Comparison of ENCODE assay signal across 10 cellular contexts in the genomic region with DNA sequence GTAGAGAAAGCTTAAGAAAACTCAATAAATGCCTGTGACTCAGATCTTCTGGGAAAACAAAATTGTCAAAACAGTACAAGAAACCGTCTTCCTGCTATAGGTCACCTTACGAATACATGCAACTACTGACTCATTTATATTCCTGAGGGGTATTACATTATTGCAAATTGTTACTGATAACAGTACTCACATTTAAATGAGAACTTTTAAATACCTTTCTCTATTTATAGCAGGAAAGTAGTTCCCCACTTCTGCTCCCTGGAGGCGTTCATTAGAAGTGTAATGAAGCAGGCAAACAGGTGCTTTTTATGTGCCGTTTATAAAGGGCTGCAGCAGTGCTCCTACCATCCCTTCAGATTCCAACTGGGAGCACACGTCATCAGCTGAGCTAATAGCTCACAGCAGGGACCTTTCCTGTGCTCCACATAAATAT.
DNase-seq lines count a peak whose midpoint lies in the region; ATAC-seq and TF ChIP-seq lines count a peak whose summit lies in the region.
"Had no signal": no experiment of that assay in that cellular context is flagged by ENCODE, and none has a peak within 500 bp of the region (broad histone marks: within the 10 kb centered on the region; RNA-seq: fewer than 3 reads in every experiment).

No MANE protein-coding gene starts in this region.

- peak; percentile 84 for ATAC-seq in HG02885 (IDR thresholded peaks at IDR 0.05; ENCODE audit: poor library complexity, unreplicated experiment)
- no peak for ATAC-seq in SK-N-SH treated with all-trans-retinoic acid at 6 μM for 48 hours

- no peak overlapping the region for H3K27ac Mint-ChIP-seq in HFFc6

- H3K4me3 Mint-ChIP-seq in HFFc6 = no peak overlapping the region

- H3K36me3 Mint-ChIP-seq in HFFc6 (ENCODE audit: low read depth) = no peaks in the 10 kb centered on the region

- TF ChIP-seq CTCF in HFFc6 (IDR thresholded peaks at IDR 0.05) = no peak

- peak; percentile 21 for DNase-seq in DMS 273 (lab: John Stamatoyannopoulos, UW; ENCODE audit: unreplicated experiment)
- no peak for DNase-seq in DMS 273 treated with DMSO at 0.1 percent for 48 hours (lab: John Stamatoyannopoulos, UW)
- DNase-seq in NCI-H2171 treated with DMSO at 0.1 percent for 48 hours (lab: John Stamatoyannopoulos, UW) = peak; percentile 12
- DNase-seq in kidney tubule cell (ENCODE audit: low spot score) = peak; percentile 7
- DNase-seq in HFFc6 = no peak
- no peak for DNase-seq in DMS79 (lab: John Stamatoyannopoulos, UW)
- DNase-seq: NCI-H2107; stimulated activated CD4-positive, alpha-beta T cell treated with anti-CD3 and anti-CD28 coated beads, Interleukin-2, amount 100 ng/mL, for 48 hours had no signal

- H3K4me1 Mint-ChIP-seq in HFFc6 (ENCODE audit: low read depth) = no peaks in the 10 kb centered on the region

- no peaks in the 10 kb centered on the region for H3K27me3 Mint-ChIP-seq in HFFc6 (ENCODE audit: insufficient read depth)

- H3K9me3 Mint-ChIP-seq in HFFc6 = peaks cover 20% of the 10 kb centered on the region

TF ChIP-seq in SK-N-SH treated with all-trans-retinoic acid at 6 μM for 48 hours, 23 proteins besides CTCF, POLR2A, EP300 and RAD21:
- TF ChIP-seq CSRNP3 (CRISPR knock-in tag; IDR thresholded peaks at IDR 0.05) (no peak), TSHZ2 (CRISPR knock-in tag; IDR thresholded peaks at IDR 0.05) (no peak), PPARA (CRISPR knock-in tag; IDR thresholded peaks at IDR 0.05; ENCODE audit: borderline replicate concordance) (no peak), ZC3H10 (CRISPR knock-in tag; IDR thresholded peaks at IDR 0.05) (no peak)

Comparison
In these comparisons a context has a peak if more than half of its experiments do, and no peak if none do; other contexts are left out.
1. DNase-seq: peak in DMS 273 (single experiment), NCI-H2171 treated with DMSO at 0.1 percent for 48 hours (single experiment) and kidney tubule cell (single experiment); none in DMS 273 treated with DMSO at 0.1 percent for 48 hours (single experiment), HFFc6 (single experiment) and DMS79 (single experiment).